ENCODE assay signal across 19 cellular contexts in the genomic region with DNA sequence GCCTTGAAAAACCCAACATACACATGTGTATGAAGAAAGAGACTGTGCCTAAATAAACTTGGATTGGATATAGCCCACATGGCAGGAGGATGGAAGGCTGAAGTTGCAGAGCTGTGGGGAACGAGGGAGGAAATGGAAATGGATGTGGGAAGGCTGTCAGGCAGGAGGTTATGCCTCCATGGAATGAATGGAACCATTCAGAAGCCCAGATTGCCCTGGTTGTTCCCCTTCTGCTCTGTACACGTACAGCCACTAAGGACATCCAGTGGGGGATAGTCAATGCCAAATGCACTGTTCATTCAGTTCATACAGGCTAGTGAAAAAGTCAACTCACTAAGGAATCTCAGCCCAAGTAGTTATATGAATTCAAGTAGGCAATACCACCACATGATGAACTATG.
"Had no signal": no experiment of that assay in that cellular context is flagged by ENCODE, and none has a peak within 500 bp of the region (broad histone marks: within the 10 kb centered on the region; RNA-seq: fewer than 3 reads in every experiment).

No MANE protein-coding gene starts in this region.

- H3K36me3 Mint-ChIP-seq: type B pancreatic cell had no signal

- H3K4me1 Mint-ChIP-seq: naive thymus-derived CD4-positive, alpha-beta T cell; stimulated activated naive B cell treated with anti-CD40 and anti-IgM and Interleukin-4, amounts not matched to agents 10 μg/mL and 1 μg/mL and 100 μg/mL, for 72 hours had no signal

- H3K4me1 ChIP-seq: gastrocnemius medialis, parathyroid adenoma, right lobe of liver, suprapubic skin had no signal

- H3K27me3 Mint-ChIP-seq: progenitor cell of endocrine pancreas had no signal

- H3K27ac ChIP-seq: dorsolateral prefrontal cortex, gastrocnemius medialis, neutrophil, parathyroid adenoma, right lobe of liver, suprapubic skin had no signal

- DNase-seq: dorsolateral prefrontal cortex; effector CD4-positive, alpha-beta T cell; gastrocnemius medialis; head of caudate nucleus; mesendoderm; midbrain; naive thymus-derived CD4-positive, alpha-beta T cell; right lobe of liver; small intestine; stimulated activated CD4-positive, alpha-beta T cell treated with anti-CD3 and anti-CD28 coated beads, Interleukin-15, amount 100 ng/mL, for 24 hours; stimulated activated CD4-positive, alpha-beta T cell treated with anti-CD3 and anti-CD28 coated beads, Interleukin-2, amount 100 ng/mL, for 48 hours; stimulated activated naive B cell treated with anti-CD40 and anti-IgM and Interleukin-4, amounts not matched to agents 10 μg/mL and 1 μg/mL and 100 μg/mL, for 72 hours had no signal

- ATAC-seq: gastrocnemius medialis; left lobe of liver; naive thymus-derived CD4-positive, alpha-beta T cell; right lobe of liver; stimulated activated naive B cell treated with anti-CD40 and anti-IgM and Interleukin-4, amounts not matched to agents 10 μg/mL and 1 μg/mL and 100 μg/mL, for 72 hours had no signal

- H3K27me3 ChIP-seq: gastrocnemius medialis, neutrophil, right lobe of liver, suprapubic skin had no signal

- H3K9ac ChIP-seq: parathyroid adenoma had no signal

- H3K4me3 Mint-ChIP-seq: naive thymus-derived CD4-positive, alpha-beta T cell; stimulated activated naive B cell treated with anti-CD40 and anti-IgM and Interleukin-4, amounts not matched to agents 10 μg/mL and 1 μg/mL and 100 μg/mL, for 72 hours; stimulated activated naive CD8-positive, alpha-beta T cell treated with anti-CD3 and anti-CD28 coated beads, Interleukin-15, Interleukin-2, amounts not matched to agents 100 ng/mL and 50 ng/mL, for 24 hours; type B pancreatic cell had no signal

- H3K9me3 ChIP-seq: gastrocnemius medialis, neutrophil, right lobe of liver, suprapubic skin had no signal

- H3K36me3 ChIP-seq: gastrocnemius medialis, neutrophil, right lobe of liver, suprapubic skin had no signal

- H2AFZ ChIP-seq: parathyroid adenoma had no signal

- H3K4me3 ChIP-seq: dorsolateral prefrontal cortex, gastrocnemius medialis, right lobe of liver, suprapubic skin had no signal

- H3K27ac Mint-ChIP-seq: naive thymus-derived CD4-positive, alpha-beta T cell; progenitor cell of endocrine pancreas; stimulated activated naive B cell treated with anti-CD40 and anti-IgM and Interleukin-4, amounts not matched to agents 10 μg/mL and 1 μg/mL and 100 μg/mL, for 72 hours; stimulated activated naive CD8-positive, alpha-beta T cell treated with anti-CD3 and anti-CD28 coated beads, Interleukin-15, Interleukin-2, amounts not matched to agents 100 ng/mL and 50 ng/mL, for 24 hours; type B pancreatic cell had no signal
